In the genomic region with DNA sequence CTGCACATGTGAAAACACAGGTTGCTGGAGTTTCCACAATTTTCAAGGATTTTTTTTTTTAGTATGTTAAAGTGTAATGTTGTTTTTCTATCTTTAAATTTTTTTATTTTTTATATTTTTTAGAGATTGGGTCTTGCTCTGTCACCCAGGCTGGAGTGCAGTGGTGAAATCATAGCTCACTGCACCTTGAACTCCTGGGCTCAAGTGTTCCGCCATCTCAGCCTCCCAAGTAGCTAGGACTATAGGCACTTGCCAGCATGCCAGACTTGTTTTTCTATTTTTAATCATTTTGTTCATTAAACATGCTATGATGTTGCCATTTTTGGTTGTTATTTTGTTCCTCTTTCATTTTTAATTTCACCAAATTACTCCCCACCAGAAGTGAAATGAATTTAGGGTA, we compare ENCODE assay signal across 29 cellular contexts.
"Had no signal": no experiment of that assay in that cellular context is flagged by ENCODE, and none has a peak within 500 bp of the region (broad histone marks: within the 10 kb centered on the region; RNA-seq: fewer than 3 reads in every experiment).

No MANE protein-coding gene starts in this region.

- DNase-seq: activated B cell treated with CpG ODN at 0.5 μM for 24 hours; activated CD4-positive, alpha-beta memory T cell treated with anti-CD3 and anti-CD28 coated beads, Interleukin-2, amount 10 ng/mL, durations not matched to agents 7 days and 5 days; activated CD4-positive, alpha-beta T cell treated with anti-CD3 and anti-CD28 coated beads for 4 hours; activated CD4-positive, alpha-beta T cell treated with anti-CD3 and anti-CD28 coated beads, Interleukin-2, amount 10 ng/mL, durations not matched to agents 24 days and 14 days; activated CD4-positive, alpha-beta T cell treated with anti-CD3 and anti-CD28 coated beads, Interleukin-2, amount 50 U/mL, for 1 hour; activated CD4-positive, alpha-beta T cell treated with anti-CD3 and anti-CD28 coated beads, Interleukin-2, amount 50 U/mL, for 4 hours; activated CD4-positive, CD25-positive, alpha-beta regulatory T cell treated with anti-CD3 and anti-CD28 coated beads, Interleukin-2, amount 50 U/mL, for 72 hours; activated CD8-positive, alpha-beta memory T cell treated with anti-CD3 and anti-CD28 coated beads for 24 hours; activated CD8-positive, alpha-beta memory T cell treated with anti-CD3 and anti-CD28 coated beads, Interleukin-2, amount 10 ng/mL, durations not matched to agents 7 days and 5 days; activated CD8-positive, alpha-beta memory T cell treated with anti-CD3 and anti-CD28 coated beads, Interleukin-2, amount 50 U/mL, for 48 hours; activated CD8-positive, alpha-beta T cell treated with anti-CD3 and anti-CD28 coated beads, Interleukin-2, amount 10 ng/mL, durations not matched to agents 7 days and 5 days; activated effector memory CD4-positive, alpha-beta T cell treated with Interleukin-2 at 50 U/mL for 16 hours; activated gamma-delta T cell; activated naive CD4-positive, alpha-beta T cell treated with anti-CD3 and anti-CD28 coated beads, Interleukin-2, amount 10 ng/mL, durations not matched to agents 7 days and 5 days; activated naive CD4-positive, alpha-beta T cell treated with Interleukin-2 at 50 U/mL for 16 hours; activated naive CD8-positive, alpha-beta T cell treated with anti-CD3 and anti-CD28 coated beads, Interleukin-2, amount 10 ng/mL, durations not matched to agents 7 days and 5 days; activated naive CD8-positive, alpha-beta T cell treated with anti-CD3 and anti-CD28 coated beads, Interleukin-2, amount 50 U/mL, for 24 hours; activated T-cell treated with anti-CD3 and anti-CD28 coated beads, Interleukin-2, amount 50 U/mL, for 24 hours; activated T-cell treated with anti-CD3 and anti-CD28 coated beads, Interleukin-2, amount 50 U/mL, for 48 hours; amygdala; anterior cingulate cortex; body of pancreas; brain microvascular endothelial cell; central memory CD4-positive, alpha-beta T cell; T-helper 1 cell; T-helper 2 cell; T-helper 9 cell had no signal

- H3K36me3 ChIP-seq: ascending aorta, brain microvascular endothelial cell, breast epithelium had no signal

- H3K4me3 ChIP-seq: ascending aorta, body of pancreas, breast epithelium had no signal

- H3K27me3 ChIP-seq: ascending aorta, body of pancreas, brain microvascular endothelial cell, breast epithelium had no signal

- H3K4me1 ChIP-seq: ascending aorta, body of pancreas had no signal

- H3K27ac ChIP-seq: ascending aorta, body of pancreas, brain microvascular endothelial cell, breast epithelium had no signal

- H3K9me3 ChIP-seq: ascending aorta, body of pancreas, breast epithelium had no signal
